19 cellular contexts compared by ENCODE assay signal in the genomic region with DNA sequence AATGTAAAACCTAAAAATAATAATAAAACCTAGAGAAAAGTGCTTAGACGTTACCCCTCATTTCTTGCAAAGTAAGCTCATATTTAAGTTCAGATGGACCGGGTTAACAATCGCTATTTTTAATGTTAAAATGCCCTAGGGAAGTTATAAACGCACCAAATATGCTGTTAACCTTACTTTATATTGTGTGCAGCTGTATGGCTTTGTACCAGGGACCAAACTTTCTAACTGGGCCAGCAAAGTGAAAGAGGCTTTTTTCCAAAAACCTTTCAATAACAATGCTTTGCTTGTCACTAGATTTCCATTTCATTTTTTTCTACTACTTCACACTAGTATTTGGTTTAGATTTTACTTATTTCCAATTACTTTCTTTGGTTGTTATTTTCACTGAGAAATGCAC.
"Had no signal": no experiment of that assay in that cellular context is flagged by ENCODE, and none has a peak within 500 bp of the region (broad histone marks: within the 10 kb centered on the region; RNA-seq: fewer than 3 reads in every experiment).

No MANE protein-coding gene starts in this region.

- H3K36me3 ChIP-seq: left ventricle myocardium inferior, ovary, prostate gland, spleen, tibial artery had no signal

- H3K4me3 ChIP-seq: left ventricle myocardium inferior, ovary, prostate gland, spleen, tibial artery had no signal

- H3K27me3 ChIP-seq: ovary, spleen, tibial artery had no signal

- DNase-seq: activated CD4-positive, alpha-beta memory T cell treated with anti-CD3 and anti-CD28 coated beads for 36 hours; activated CD4-positive, alpha-beta T cell treated with anti-CD3 and anti-CD28 coated beads for 48 hours; activated effector memory CD4-positive, alpha-beta T cell treated with anti-CD3 and anti-CD28 coated beads, Interleukin-2, amount 50 U/mL, for 16 hours; activated naive CD4-positive, alpha-beta T cell treated with anti-CD3 and anti-CD28 coated beads, Interleukin-2, amount 10 ng/mL, durations not matched to agents 7 days and 5 days; cerebellar nuclear complex; cortex of kidney; glutamatergic neuron; hippocampal formation; kidney glomerular epithelial cell; left ventricle myocardium inferior; midbrain; natural killer cell; ovary; spleen; stimulated activated CD4-positive, alpha-beta T cell treated with anti-CD3 and anti-CD28 coated beads, Interleukin-4, amount 100 ng/mL, for 24 hours; stimulated activated naive CD4-positive, alpha-beta T cell treated with Interleukin-2 at 50 U/mL for 16 hours; T-helper 17 cell; tibial artery had no signal
